ENCODE assay signal across 7 cellular contexts in the genomic region with DNA sequence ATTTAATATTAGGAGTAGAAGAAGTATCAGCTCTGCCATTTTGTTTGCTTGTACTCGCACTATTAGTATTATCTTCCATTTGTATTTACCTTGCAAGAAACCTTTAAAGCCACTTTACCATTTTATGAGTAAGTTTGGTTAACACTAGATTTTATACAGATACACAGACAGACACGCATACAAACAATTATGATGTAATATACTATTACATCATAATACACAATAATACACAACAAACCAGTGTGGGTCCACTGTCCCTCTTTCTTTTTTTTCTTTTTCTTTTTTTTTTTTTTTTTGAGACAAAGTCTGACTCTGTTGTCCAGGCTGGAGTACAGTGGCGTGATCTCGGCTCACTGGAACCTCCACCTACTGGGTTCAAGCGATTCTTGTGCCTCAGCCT.
"Had no signal": no experiment of that assay in that cellular context is flagged by ENCODE, and none has a peak within 500 bp of the region (broad histone marks: within the 10 kb centered on the region; RNA-seq: fewer than 3 reads in every experiment).

No MANE protein-coding gene starts in this region.

- DNase-seq: GDM1, GF-D8 had no signal

- H3K4me3 ChIP-seq: GM12878 had no signal

- ATAC-seq: GM12878 had no signal

- FAIRE-seq: G401.6, GM12878, GM12891, GM18507, GM19239 had no signal
